Comparison of ENCODE assay signal across 8 cellular contexts in the genomic region with DNA sequence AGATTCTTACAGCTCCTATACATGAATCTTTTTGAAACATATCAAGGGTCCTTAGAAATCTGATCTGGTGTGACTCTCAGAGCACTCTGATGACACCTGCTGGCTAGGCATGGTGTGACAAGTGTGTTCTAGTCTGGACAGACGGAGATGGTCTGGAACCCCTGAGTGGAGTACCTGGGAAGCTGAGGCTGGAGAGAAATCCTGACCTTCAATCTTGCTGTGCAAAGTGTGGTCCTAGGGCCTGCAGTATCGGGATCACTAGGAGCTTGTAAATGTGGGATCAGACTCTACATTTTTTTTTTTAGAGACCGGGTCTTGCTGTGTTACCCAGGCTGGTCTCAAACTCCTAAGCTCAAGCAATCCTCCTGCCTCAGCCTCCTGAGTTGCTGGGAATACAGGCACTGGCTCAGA.
DNase-seq lines count a peak whose midpoint lies in the region; ATAC-seq and TF ChIP-seq lines count a peak whose summit lies in the region.

No MANE protein-coding gene starts in this region.

- H3K27ac ChIP-seq in HL-60 (replicated peaks), result no peak overlapping the region

- no peaks in the 10 kb centered on the region for H3K36me3 ChIP-seq in NT2/D1 (ENCODE audit: insufficient read depth, insufficient read length, low read length)

- intact Hi-C loops in natural killer cell (cut with micrococcal nuclease), result loop anchor here (1.0 kb wide), 2 partner anchors 383 to 483 kb away; no protein-coding TSS in a partner anchor

- no peak overlapping the region for H3K4me3 Mint-ChIP-seq in activated CD8-positive, alpha-beta memory T cell treated with anti-CD3 and anti-CD28 coated beads, Interleukin-2, amount 10 ng/mL, durations not matched to agents 7 days and 5 days
- no peak overlapping the region for H3K4me3 Mint-ChIP-seq in natural killer cell

- no peaks in the 10 kb centered on the region for H3K9me3 Mint-ChIP-seq in activated CD8-positive, alpha-beta memory T cell treated with anti-CD3 and anti-CD28 coated beads, Interleukin-2, amount 10 ng/mL, durations not matched to agents 7 days and 5 days (ENCODE audit: low read depth)
- no peaks in the 10 kb centered on the region for H3K9me3 Mint-ChIP-seq in natural killer cell

- ATAC-seq in activated CD8-positive, alpha-beta memory T cell treated with anti-CD3 and anti-CD28 coated beads, Interleukin-2, amount 10 ng/mL, durations not matched to agents 7 days and 5 days, result peak; percentile 79
- ATAC-seq in natural killer cell, result peak; percentile 77 to 95 (median 88)

- DNase-seq in SIG-M5 treated with dmso at 0.1 percent for 504 hours (lab: John Stamatoyannopoulos, UW; ENCODE audit: unreplicated experiment) (peak; percentile 56), SIG-M5 (lab: John Stamatoyannopoulos, UW) (no peak), HL-60 (ENCODE audit: low read depth in 1 of 2, low spot score in 1 of 2) (peak in 1 of 2 experiments; percentile 41), NT2/D1 (ENCODE audit: low read depth, low spot score) (peak; percentile 84), epithelial cell of esophagus (ENCODE audit: low read depth) (peak; percentile 65), natural killer cell (peak; percentile 61)
- DNase-seq in activated CD8-positive, alpha-beta memory T cell treated with anti-CD3 and anti-CD28 coated beads, Interleukin-2, amount 10 ng/mL, durations not matched to agents 7 days and 5 days, result peak; percentile 79
- DNase-seq in stimulated activated naive CD4-positive, alpha-beta T cell (lab: John Stamatoyannopoulos, UW), result peak; percentile 27 to 70 (median 60)

- H3K9ac ChIP-seq in NT2/D1 (ENCODE audit: insufficient read length, low read depth), result no peak overlapping the region

- H3K4me3 ChIP-seq in HL-60 (replicated peaks; ENCODE audit: insufficient read depth, low read length), result no peak overlapping the region
- no peak overlapping the region for H3K4me3 ChIP-seq in NT2/D1 (ENCODE audit: insufficient read length, low read depth)
- H3K4me3 ChIP-seq in epithelial cell of esophagus (ENCODE audit: low read length), result no peak overlapping the region

- no peaks in the 10 kb centered on the region for H3K4me1 ChIP-seq in NT2/D1 (ENCODE audit: insufficient read depth, insufficient read length)

- no peaks in the 10 kb centered on the region for H3K4me1 Mint-ChIP-seq in activated CD8-positive, alpha-beta memory T cell treated with anti-CD3 and anti-CD28 coated beads, Interleukin-2, amount 10 ng/mL, durations not matched to agents 7 days and 5 days
- H3K4me1 Mint-ChIP-seq in natural killer cell, result no peaks in the 10 kb centered on the region

- H3K27ac Mint-ChIP-seq in activated CD8-positive, alpha-beta memory T cell treated with anti-CD3 and anti-CD28 coated beads, Interleukin-2, amount 10 ng/mL, durations not matched to agents 7 days and 5 days, result no peak overlapping the region
- no peak overlapping the region for H3K27ac Mint-ChIP-seq in natural killer cell

- no peaks in the 10 kb centered on the region for H3K36me3 Mint-ChIP-seq in activated CD8-positive, alpha-beta memory T cell treated with anti-CD3 and anti-CD28 coated beads, Interleukin-2, amount 10 ng/mL, durations not matched to agents 7 days and 5 days
- H3K36me3 Mint-ChIP-seq in natural killer cell, result no peaks in the 10 kb centered on the region

- CTCF ChIA-PET in activated CD8-positive, alpha-beta memory T cell treated with anti-CD3 and anti-CD28 coated beads, Interleukin-2, amount 10 ng/mL, durations not matched to agents 7 days and 5 days (lab: Charles Lee), result interaction anchor here (0.6 to 4.3 kb wide), 39 partner anchors 9 to 483 kb away, joined by 3 to 85 read pairs (median 4); no protein-coding TSS in a partner anchor

- no peaks in the 10 kb centered on the region for H3K27me3 ChIP-seq in HL-60 (ENCODE audit: insufficient read depth, poor library complexity, severe bottlenecking)
- no peaks in the 10 kb centered on the region for H3K27me3 ChIP-seq in NT2/D1 (ENCODE audit: insufficient read depth, insufficient read length)

- H3K27me3 Mint-ChIP-seq in activated CD8-positive, alpha-beta memory T cell treated with anti-CD3 and anti-CD28 coated beads, Interleukin-2, amount 10 ng/mL, durations not matched to agents 7 days and 5 days, result peaks cover 29% of the 10 kb centered on the region
- H3K27me3 Mint-ChIP-seq in natural killer cell (ENCODE audit: low read depth in 2 of 2), result peaks cover 0 to 3% of the 10 kb centered on the region in 2 donors

- no peaks in the 10 kb centered on the region for H3K9me3 ChIP-seq in NT2/D1 (ENCODE audit: insufficient read depth, low read length)

- TF ChIP-seq CTCF in HL-60 (IDR thresholded peaks at IDR 0.05; ENCODE audit: insufficient read depth, low read length) (peak; percentile 48), epithelial cell of esophagus (IDR thresholded peaks at IDR 0.05; ENCODE audit: insufficient read depth, low read depth, low read length, missing control alignments) (peak; percentile 97), natural killer cell (IDR thresholded peaks at IDR 0.05) (peak; percentile 92)
